Comparison of ENCODE assay signal across 8 cellular contexts in the genomic region with DNA sequence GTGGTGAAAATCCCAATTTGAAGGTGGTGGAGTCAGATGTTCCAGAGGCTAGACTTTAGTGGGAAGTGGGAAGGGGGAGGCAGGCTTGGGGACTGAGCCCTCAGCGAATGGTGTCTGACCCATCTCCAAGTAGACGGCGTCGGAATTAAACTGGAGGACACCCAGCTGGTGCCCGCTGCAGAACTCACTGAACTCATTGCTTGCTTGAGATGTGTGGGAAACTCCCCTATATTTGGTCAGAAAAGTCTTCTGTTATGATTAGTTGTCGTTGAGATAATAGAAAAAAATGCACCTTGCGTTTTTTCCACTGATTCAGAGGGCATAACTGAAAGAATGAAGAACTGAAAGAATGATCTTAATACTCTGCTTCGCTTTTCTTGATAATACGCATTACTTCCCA. TPM values are rescaled to one million over a fixed set of nuclear protein-coding genes. Genes with fewer than 3 reads are reported as not detected.
DNase-seq lines count a peak whose midpoint lies in the region; ATAC-seq and TF ChIP-seq lines count a peak whose summit lies in the region.

No MANE protein-coding gene starts in this region.

- H3K4me1 ChIP-seq in esophagus muscularis mucosa (peaks cover 15 to 21% (median 18%) of the 10 kb centered on the region in 4 donors), rectal smooth muscle tissue (ENCODE audit: control insufficient read depth, insufficient read depth, low read length) (peaks cover 6% of the 10 kb centered on the region)

- WGBS in esophagus muscularis mucosa: 16% methylated on average over 9 of the region's 9 CpGs

- peaks cover 64% of the 10 kb centered on the region for H3K36me3 Mint-ChIP-seq in activated CD8-positive, alpha-beta memory T cell treated with anti-CD3 and anti-CD28 coated beads, Interleukin-2, amount 10 ng/mL, durations not matched to agents 7 days and 5 days

- ATAC-seq in activated CD8-positive, alpha-beta memory T cell treated with anti-CD3 and anti-CD28 coated beads, Interleukin-2, amount 10 ng/mL, durations not matched to agents 7 days and 5 days: no peak
- no peak for ATAC-seq in GM18502 (IDR thresholded peaks at IDR 0.05; ENCODE audit: poor library complexity, unreplicated experiment)

- peaks cover 22% of the 10 kb centered on the region; the same call in 1 of the 2 replicates for H3K9me3 ChIP-seq in SU-DHL-6 (ENCODE audit: insufficient read depth, low read length)
- H3K9me3 ChIP-seq in esophagus muscularis mucosa: peaks cover 0 to 46% (median 31%) of the 10 kb centered on the region in 4 donors

- TF ChIP-seq POLR2A in esophagus muscularis mucosa (IDR thresholded peaks at IDR 0.05; ENCODE audit: low read depth): no peak

- intact Hi-C loops in esophagus muscularis mucosa (cut with DNase I): loop anchor here (10.0 kb wide), 1 partner anchor 192 kb away; the partner anchor contains the start of gene ZNF71

- no peaks in the 10 kb centered on the region for H3K27me3 Mint-ChIP-seq in activated CD8-positive, alpha-beta memory T cell treated with anti-CD3 and anti-CD28 coated beads, Interleukin-2, amount 10 ng/mL, durations not matched to agents 7 days and 5 days

- H3K36me3 ChIP-seq in SU-DHL-6 (ENCODE audit: low read length) (peaks cover 15% of the 10 kb centered on the region), esophagus muscularis mucosa (peaks cover 15 to 35% (median 31%) of the 10 kb centered on the region in 4 donors), rectal smooth muscle tissue (ENCODE audit: control insufficient read depth, insufficient read depth, low read length) (peaks cover 12% of the 10 kb centered on the region)

- H3K4me3 ChIP-seq in SU-DHL-6 (ENCODE audit: insufficient read depth, low read length, poor library complexity, severe bottlenecking) (peak overlapping the region; percentile 71), esophagus muscularis mucosa (peak overlapping the region; percentile 71 to 88 (median 80)), rectal smooth muscle tissue (ENCODE audit: low read length) (peak overlapping the region; percentile 93)

- CTCF ChIA-PET in activated CD8-positive, alpha-beta memory T cell treated with anti-CD3 and anti-CD28 coated beads, Interleukin-2, amount 10 ng/mL, durations not matched to agents 7 days and 5 days (lab: Charles Lee): interaction anchor here (0.7 to 1.0 kb wide), 5 partner anchors 9 to 134 kb away, joined by 3 to 4 read pairs (median 3); partner anchors contain the start of gene ZNF582

- no peak for DNase-seq in activated CD8-positive, alpha-beta memory T cell treated with anti-CD3 and anti-CD28 coated beads, Interleukin-2, amount 10 ng/mL, durations not matched to agents 7 days and 5 days
- DNase-seq in activated CD8-positive, alpha-beta memory T cell treated with anti-CD3 and anti-CD28 coated beads, Interleukin-2, amount 50 U/mL, for 4 hours: no peak
- DNase-seq in esophagus muscularis mucosa (ENCODE audit: extremely low spot score) (no peak), NCI-H524 treated with DMSO at 0.1 percent for 48 hours (lab: John Stamatoyannopoulos, UW) (no peak), NCI-H2081 (lab: John Stamatoyannopoulos, UW) (no peak)

- H3K4me1 Mint-ChIP-seq in activated CD8-positive, alpha-beta memory T cell treated with anti-CD3 and anti-CD28 coated beads, Interleukin-2, amount 10 ng/mL, durations not matched to agents 7 days and 5 days: peaks cover 17% of the 10 kb centered on the region

- H3K79me2 ChIP-seq in SU-DHL-6 (ENCODE audit: insufficient read depth, low read length): no peaks in the 10 kb centered on the region

- H3K27ac Mint-ChIP-seq in activated CD8-positive, alpha-beta memory T cell treated with anti-CD3 and anti-CD28 coated beads, Interleukin-2, amount 10 ng/mL, durations not matched to agents 7 days and 5 days: peak overlapping the region; percentile 80

- peak overlapping the region; percentile 61; the same call in 1 of the 2 replicates for H3K27ac ChIP-seq in SU-DHL-6 (ENCODE audit: low read depth, low read length)
- peak overlapping the region; percentile 95 to 96 (median 96) for H3K27ac ChIP-seq in esophagus muscularis mucosa (replicated peaks in 1 of 4)
- H3K27ac ChIP-seq in rectal smooth muscle tissue (ENCODE audit: low read depth, low read length): peak overlapping the region; percentile 98

- peaks cover 42% of the 10 kb centered on the region for H3K9me3 Mint-ChIP-seq in activated CD8-positive, alpha-beta memory T cell treated with anti-CD3 and anti-CD28 coated beads, Interleukin-2, amount 10 ng/mL, durations not matched to agents 7 days and 5 days (ENCODE audit: low read depth)

- H3F3A ChIP-seq in SU-DHL-6 (ENCODE audit: insufficient read depth): no peaks in the 10 kb centered on the region

- no peaks in the 10 kb centered on the region for H4K20me1 ChIP-seq in SU-DHL-6 (ENCODE audit: low read depth, low read length)

- peak overlapping the region; percentile 100 for H2AFZ ChIP-seq in SU-DHL-6 (ENCODE audit: low read depth, low read length, severe bottlenecking)

- no peaks in the 10 kb centered on the region for H3K9me2 ChIP-seq in SU-DHL-6 (replicated peaks; ENCODE audit: insufficient read depth, low read length)

- TF ChIP-seq CTCF in SU-DHL-6 (IDR thresholded peaks at IDR 0.05; ENCODE audit: insufficient read depth, low read length, poor library complexity, severe bottlenecking): no peak
- TF ChIP-seq CTCF in esophagus muscularis mucosa (IDR thresholded peaks at IDR 0.05): no peak

- H3K4me3 Mint-ChIP-seq in activated CD8-positive, alpha-beta memory T cell treated with anti-CD3 and anti-CD28 coated beads, Interleukin-2, amount 10 ng/mL, durations not matched to agents 7 days and 5 days: peak overlapping the region; percentile 79

- H3K4me2 ChIP-seq in SU-DHL-6 (ENCODE audit: low read depth, low read length, poor library complexity, severe bottlenecking): peak overlapping the region; percentile 99

- H3K27me3 ChIP-seq in SU-DHL-6 (ENCODE audit: low read length): no peaks in the 10 kb centered on the region
- no peaks in the 10 kb centered on the region for H3K27me3 ChIP-seq in esophagus muscularis mucosa
- H3K27me3 ChIP-seq in rectal smooth muscle tissue (ENCODE audit: control insufficient read depth, insufficient read depth, low read length): no peaks in the 10 kb centered on the region

- peak overlapping the region; percentile 80 for H3K9ac ChIP-seq in SU-DHL-6 (ENCODE audit: low read length)
- peak overlapping the region; percentile 32 for H3K9ac ChIP-seq in rectal smooth muscle tissue (ENCODE audit: low read length)

- TF ChIP-seq EP300 in esophagus muscularis mucosa (IDR thresholded peaks at IDR 0.05): no peak

RNA-seq across cellular contexts. Expression of gene ZNF583, which starts 0.9 kb away (rescaled TPM):
- total RNA-seq in activated CD8-positive, alpha-beta memory T cell treated with anti-CD3 and anti-CD28 coated beads, Interleukin-2, amount 10 ng/mL, durations not matched to agents 7 days and 5 days: 1 to 10 TPM; 3.5 to 3.6 TPM
- total RNA-seq in esophagus muscularis mucosa: 10 to 100 TPM in 1 of 4 donors, 1 to 10 TPM in 3; 3.8 to 11.8 (median 6.6) TPM

RNA-seq across cellular contexts. Expression of gene ZNF582, which starts 9.9 kb away (rescaled TPM):
- 1 to 10 TPM; 1.9 to 3.3 TPM for total RNA-seq in activated CD8-positive, alpha-beta memory T cell treated with anti-CD3 and anti-CD28 coated beads, Interleukin-2, amount 10 ng/mL, durations not matched to agents 7 days and 5 days
- 1 to 10 TPM; 4.1 to 5.5 (median 4.8) TPM for total RNA-seq in esophagus muscularis mucosa
